Comparison of ENCODE assay signal across 8 cellular contexts in the genomic region with DNA sequence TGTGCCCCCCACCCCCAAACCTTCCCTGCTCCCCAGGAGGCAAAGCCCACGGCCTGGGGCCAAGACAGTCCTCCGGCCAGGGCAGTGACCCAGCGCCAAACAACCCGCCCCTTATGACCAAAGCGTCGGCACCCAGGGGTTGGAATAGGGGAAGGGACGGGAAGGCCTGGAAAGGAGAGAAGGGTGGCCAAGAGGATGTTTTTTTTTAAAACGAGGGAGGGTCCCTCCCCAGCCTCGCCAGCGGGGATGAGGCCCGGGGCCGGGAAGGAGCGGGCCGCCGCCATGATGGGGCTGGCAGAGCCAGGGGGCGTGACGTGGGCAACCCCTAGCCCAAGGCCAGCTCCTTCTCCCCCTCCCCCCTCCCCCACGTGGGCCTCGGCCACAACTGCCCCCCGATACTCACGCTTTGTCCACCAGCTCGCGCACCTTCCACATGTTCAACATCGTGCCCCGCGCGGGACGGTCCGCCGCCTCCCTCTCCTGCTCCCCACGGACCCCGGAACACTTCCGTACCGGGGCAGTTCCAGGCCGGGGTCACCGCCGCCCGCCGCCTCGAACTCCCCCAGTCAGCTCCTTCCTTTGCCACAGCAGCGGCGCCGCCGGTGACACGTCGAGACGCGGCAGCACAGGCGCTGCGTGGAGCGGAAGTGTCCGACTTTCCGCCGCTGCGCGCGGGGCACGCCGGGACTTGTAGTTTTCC. TPM values are rescaled to one million over a fixed set of nuclear protein-coding genes. Genes with fewer than 3 reads are reported as not detected.
DNase-seq lines count a peak whose midpoint lies in the region; ATAC-seq and TF ChIP-seq lines count a peak whose summit lies in the region.

Gene CLINT1, minus strand, starts transcription at position 619 of the 700 bp plus-strand sequence. Its CDS starts 175 bp downstream, at position 444.

- TF ChIP-seq CTCF in CD4-positive, alpha-beta T cell (IDR thresholded peaks at IDR 0.05), result no peak

- no peaks in the 10 kb centered on the region for H3K27me3 Mint-ChIP-seq in CD4-positive, alpha-beta T cell
- no peaks in the 10 kb centered on the region for H3K27me3 Mint-ChIP-seq in effector memory CD8-positive, alpha-beta T cell

- H3K4me3 Mint-ChIP-seq in CD4-positive, alpha-beta T cell, result peak within 1 kb of the TSS; percentile 99
- H3K4me3 Mint-ChIP-seq in effector memory CD8-positive, alpha-beta T cell, result peak within 1 kb of the TSS; percentile 94 to 99

- peak; percentile 95 for ATAC-seq in CD4-positive, alpha-beta T cell (ENCODE audit: poor library complexity)
- peak; percentile 43 for ATAC-seq in GM19455 (IDR thresholded peaks at IDR 0.05; ENCODE audit: unreplicated experiment)
- ATAC-seq in effector memory CD8-positive, alpha-beta T cell (replicated peaks), result peak; percentile 92

- H3K27me3 ChIP-seq in CD4-positive, alpha-beta T cell (ENCODE audit: control insufficient read depth, insufficient read depth, low read length), result no peaks in the 10 kb centered on the region

- no peaks in the 10 kb centered on the region for H3K9me3 ChIP-seq in CD4-positive, alpha-beta T cell (ENCODE audit: control insufficient read depth, low read length)

- peak within 1 kb of the TSS; percentile 94 for H3K27ac Mint-ChIP-seq in CD4-positive, alpha-beta T cell
- H3K27ac Mint-ChIP-seq in effector memory CD8-positive, alpha-beta T cell, result peak within 1 kb of the TSS; percentile 93 to 97

- CTCF ChIA-PET in CD4-positive, alpha-beta T cell (lab: Charles Lee), result interaction anchor here (2.4 kb wide), 1 partner anchor 115 kb away, joined by 7 read pairs; the partner anchor contains the start of gene LSM11

- H3K36me3 Mint-ChIP-seq in CD4-positive, alpha-beta T cell (ENCODE audit: low read depth), result peaks cover 23% of the 10 kb centered on the region
- H3K36me3 Mint-ChIP-seq in effector memory CD8-positive, alpha-beta T cell (ENCODE audit: insufficient read depth), result peaks cover 17% of the 10 kb centered on the region

- peaks cover 83% of the 10 kb centered on the region for H3K4me1 Mint-ChIP-seq in CD4-positive, alpha-beta T cell (ENCODE audit: low read depth)
- H3K4me1 Mint-ChIP-seq in effector memory CD8-positive, alpha-beta T cell (ENCODE audit: low read depth in 2 of 2), result peaks cover 38 to 61% of the 10 kb centered on the region in 2 donors

- no peaks in the 10 kb centered on the region for H3K9me3 Mint-ChIP-seq in CD4-positive, alpha-beta T cell
- no peaks in the 10 kb centered on the region for H3K9me3 Mint-ChIP-seq in effector memory CD8-positive, alpha-beta T cell

- intact Hi-C loops in CD4-positive, alpha-beta T cell (cut with DNase I, micrococcal nuclease), result loop anchor here (5.0 to 10.0 kb wide), 5 partner anchors 111 to 1349 kb away; partner anchors contain the start of genes MED7 (in 1 of the 2), RNF145 (in 1 of the 2) and THG1L (in 1 of the 2)

- peak within 1 kb of the TSS; percentile 81 for H3K27ac ChIP-seq in CD4-positive, alpha-beta T cell (ENCODE audit: low read depth, low read length)

- peak; percentile 78 to 92 (median 82) for DNase-seq in CD4-positive, alpha-beta T cell
- DNase-seq in HS-27A (ENCODE audit: low read depth) (peak; percentile 51), NOMO-1 treated with dmso at 0.1 percent for 144 hours (lab: John Stamatoyannopoulos, UW; ENCODE audit: unreplicated experiment) (peak; percentile 78), medulla oblongata (ENCODE audit: extremely low spot score) (peak; percentile 93)
- DNase-seq in activated CD8-positive, alpha-beta memory T cell treated with anti-CD3 and anti-CD28 coated beads for 48 hours (ENCODE audit: low read depth in 2 of 3, low spot score in 2 of 3), result peak; percentile 74 to 86 (median 81)
- DNase-seq in effector memory CD8-positive, alpha-beta T cell, result peak; percentile 81 to 83 (median 82)
- DNase-seq in stimulated activated CD8-positive, alpha-beta memory T cell treated with anti-CD3 and anti-CD28 coated beads, Interleukin-12 subunit alpha, Interleukin-12 subunit beta, amount 100 ng/mL, for 1 hour (ENCODE audit: low read depth), result peak; percentile 80

- POLR2A ChIA-PET in CD4-positive, alpha-beta T cell (lab: Charles Lee), result interaction anchor here (0.6 to 1.1 kb wide), 7 partner anchors 14 to 524 kb away, joined by 3 to 9 read pairs (median 3); partner anchors contain the start of gene THG1L

RNA-seq across cellular contexts. Expression of gene CLINT1, which starts in this region (rescaled TPM):
- total RNA-seq in CD4-positive, alpha-beta T cell, result 10 to 100 TPM; 89.9 to 91.3 TPM

Comparison
In these comparisons a context has a peak if more than half of its experiments do, and no peak if none do; other contexts are left out.
1. Peak in every context shown above with its lines: DNase-seq, ATAC-seq and H3K27ac ChIP-seq.
2. ATAC-seq: peak in every context shown above with its lines; median percentile 95 in CD4-positive, alpha-beta T cell; 92 in effector memory CD8-positive, alpha-beta T cell; 43 in GM19455.